9 cellular contexts compared by ENCODE assay signal in genomic region chr9:87950765-87951488, GRCh38. TPM values are rescaled to one million over a fixed set of nuclear protein-coding genes. Genes with fewer than 3 reads are reported as not detected.
DNase-seq lines count a peak whose midpoint lies in the region; ATAC-seq and TF ChIP-seq lines count a peak whose summit lies in the region.
"Had no signal": no experiment of that assay in that cellular context is flagged by ENCODE, and none has a peak within 500 bp of the region (broad histone marks: within the 10 kb centered on the region; RNA-seq: fewer than 3 reads in every experiment).

No MANE protein-coding gene starts in this region.

- no peak overlapping the region for H3K9ac ChIP-seq in Loucy (ENCODE audit: low read depth, low read length, poor library complexity, severe bottlenecking)

- H3K27me3 ChIP-seq in GM06990 (replicated peaks; ENCODE audit: control insufficient read depth, insufficient read depth, low read length) = no peaks in the 10 kb centered on the region
- no peaks in the 10 kb centered on the region for H3K27me3 ChIP-seq in Loucy (ENCODE audit: insufficient read depth, low read length, poor library complexity, severe bottlenecking)
- no peaks in the 10 kb centered on the region for H3K27me3 ChIP-seq in adrenal gland
- no peaks in the 10 kb centered on the region for H3K27me3 ChIP-seq in right lobe of liver

- H3K4me3 ChIP-seq in GM06990 (replicated peaks; ENCODE audit: low read depth, low read length) (no peak overlapping the region), Loucy (ENCODE audit: low read length, poor library complexity, severe bottlenecking) (no peak overlapping the region), adrenal gland (no peak overlapping the region), right lobe of liver (no peak overlapping the region)

- WGBS in adrenal gland, 4 donors = 69 to 79% (median 72%) methylated on average over 4 of the region's 4 CpGs
- WGBS in right lobe of liver (ENCODE audit: insufficient coverage, low coverage, low lambda C conversion rate, missing lambda C conversion rate) = 35% methylated on average over 4 of the region's 4 CpGs

- H3K9me2 ChIP-seq in Loucy (replicated peaks; ENCODE audit: low read depth, low read length) = no peaks in the 10 kb centered on the region

- no peak overlapping the region for H2AFZ ChIP-seq in Loucy (ENCODE audit: low read length)

- no peaks in the 10 kb centered on the region for H3K4me1 ChIP-seq in Loucy (ENCODE audit: insufficient read depth, low read length, poor library complexity, severe bottlenecking)
- no peaks in the 10 kb centered on the region for H3K4me1 ChIP-seq in adrenal gland (replicated peaks in 1 of 2)
- H3K4me1 ChIP-seq in right lobe of liver = no peaks in the 10 kb centered on the region

- DNase-seq in GM06990 (ENCODE audit: extremely low read depth, insufficient read length) = no peak
- DNase-seq in adrenal gland = no peak
- no peak for DNase-seq in right lobe of liver
- DNase-seq in GF-D8 (lab: John Stamatoyannopoulos, UW) = no peak
- DNase-seq in islet precursor cell = no peak
- no peak for DNase-seq in activated CD8-positive, alpha-beta memory T cell treated with anti-CD3 and anti-CD28 coated beads, Interleukin-2, amount 50 U/mL, for 48 hours

- no peaks in the 10 kb centered on the region for H4K20me1 ChIP-seq in Loucy (ENCODE audit: insufficient read depth, low read length, poor library complexity, severe bottlenecking)

- no peaks in the 10 kb centered on the region for H3F3A ChIP-seq in Loucy (ENCODE audit: low read depth)

- H3K27ac ChIP-seq in adrenal gland = no peak overlapping the region
- H3K27ac ChIP-seq in right lobe of liver = no peak overlapping the region

- ATAC-seq in right lobe of liver (peak; percentile 85 to 90 (median 88)), HG02938 (IDR thresholded peaks at IDR 0.05; ENCODE audit: unreplicated experiment) (no peak)

- intact Hi-C loops in adrenal gland (cut with DNase I) (loop anchor here in 1 of 2 donors (5.0 kb wide), 2 partner anchors 91 to 626 kb away; no protein-coding TSS in a partner anchor), right lobe of liver (cut with DNase I) (no loop called here)

- H3K4me2 ChIP-seq in Loucy (ENCODE audit: low read depth, low read length, poor library complexity, severe bottlenecking) = no peak overlapping the region

- H3K9me3 ChIP-seq in Loucy (ENCODE audit: insufficient read depth, low read depth, low read length) = no peaks in the 10 kb centered on the region
- H3K9me3 ChIP-seq in adrenal gland (replicated peaks in 1 of 3) = peaks cover 0 to 5% (median 0%) of the 10 kb centered on the region in 3 donors
- peaks cover 0 to 4% (median 0%) of the 10 kb centered on the region in 4 donors for H3K9me3 ChIP-seq in right lobe of liver

- peak; percentile 56 for TF ChIP-seq CTCF in GM06990 (IDR thresholded peaks at IDR 0.05; ENCODE audit: insufficient read depth, low read length, poor library complexity, severe bottlenecking)
- TF ChIP-seq CTCF in Loucy (conservative IDR thresholded peaks at IDR 0.05; ENCODE audit: low read length) = peak; percentile 72
- TF ChIP-seq CTCF in adrenal gland (IDR thresholded peaks at IDR 0.05) = peak; percentile 36 to 77 (median 62)
- TF ChIP-seq CTCF in right lobe of liver (IDR thresholded peaks at IDR 0.05) = peak; percentile 49 to 76 (median 65)

- no peaks in the 10 kb centered on the region for H3K79me2 ChIP-seq in Loucy (ENCODE audit: insufficient read depth, low read length)

- TF ChIP-seq POLR2A in adrenal gland (IDR thresholded peaks at IDR 0.05) (no peak), right lobe of liver (IDR thresholded peaks at IDR 0.05) (no peak)

- no peaks in the 10 kb centered on the region for H3K36me3 ChIP-seq in GM06990 (ENCODE audit: control insufficient read depth, insufficient read depth, low read length)
- H3K36me3 ChIP-seq in Loucy (ENCODE audit: insufficient read depth, low read length) = no peaks in the 10 kb centered on the region
- H3K36me3 ChIP-seq in adrenal gland (replicated peaks in 1 of 2) = no peaks in the 10 kb centered on the region
- H3K36me3 ChIP-seq in right lobe of liver = no peaks in the 10 kb centered on the region

RNA-seq across cellular contexts. Expression of gene CDK20, which starts 23.4 kb away (rescaled TPM):
- total RNA-seq in adrenal gland (10 to 100 TPM; 13.8 to 36.5 (median 24.7) TPM), right lobe of liver (1 to 10 TPM; 1.6 to 3.7 (median 2.3) TPM)
- polyA plus RNA-seq in adrenal gland = 10 to 100 TPM; 10.9 to 28.9 (median 19.3) TPM

RNA-seq across cellular contexts. Expression of gene SPATA31C1, which starts 33.2 kb away (rescaled TPM):
- total RNA-seq in adrenal gland (not detected), right lobe of liver (not detected)
- polyA plus RNA-seq in adrenal gland = not detected
- total RNA-seq: natural killer cell treated with Interleukin-12 subunit alpha and Interleukin-12 subunit beta and Interleukin-15 and Interleukin-18, amount 100 ng/mL, for 72 hours had no signal
